Comparison of ENCODE assay signal across 29 cellular contexts in the genomic region with DNA sequence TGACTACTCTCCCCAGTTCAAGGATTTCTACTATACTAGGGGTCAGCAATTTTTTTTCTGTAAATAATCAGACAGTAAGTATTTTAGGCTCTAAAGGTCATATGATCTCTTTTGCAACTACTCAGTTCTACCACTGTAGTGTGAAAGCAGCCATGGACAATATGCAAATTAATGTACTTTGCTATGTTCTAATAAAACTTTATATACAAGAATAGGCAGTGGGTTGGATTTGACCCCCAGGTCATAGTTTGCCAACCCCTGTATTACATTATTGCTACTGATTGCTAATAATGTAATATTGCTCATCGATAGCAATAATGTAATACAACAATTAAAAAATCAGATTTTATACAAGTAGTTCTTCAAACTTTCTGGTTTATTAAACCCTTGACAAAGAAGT.
"Had no signal": no experiment of that assay in that cellular context is flagged by ENCODE, and none has a peak within 500 bp of the region (broad histone marks: within the 10 kb centered on the region; RNA-seq: fewer than 3 reads in every experiment).

No MANE protein-coding gene starts in this region.

- H3K4me1 ChIP-seq: stomach, suprapubic skin, testis, thyroid gland, tibial nerve, transverse colon, upper lobe of left lung, upper lobe of right lung, uterus, vagina had no signal

- H3K27me3 Mint-ChIP-seq: stimulated activated memory B cell treated with anti-CD40 and anti-IgM and Interleukin-4, amounts not matched to agents 10 μg/mL and 1 μg/mL and 100 μg/mL, for 72 hours; stimulated activated naive CD8-positive, alpha-beta T cell treated with anti-CD3 and anti-CD28 coated beads, Interleukin-15, amount 100 ng/mL, for 72 hours; stimulated activated naive CD8-positive, alpha-beta T cell treated with anti-CD3 and anti-CD28 coated beads, Interleukin-15, Interleukin-2, amounts not matched to agents 100 ng/mL and 50 ng/mL, for 24 hours; type B pancreatic cell had no signal

- H3K9me3 ChIP-seq: stomach, suprapubic skin, testis, thoracic aorta, thyroid gland, tibial artery, tibial nerve, transverse colon, upper lobe of left lung, upper lobe of right lung, uterus, vagina had no signal

- FAIRE-seq: urothelium cell line had no signal

- H3K27ac Mint-ChIP-seq: stimulated activated effector memory CD8-positive, alpha-beta T cell treated with anti-CD3 and anti-CD28 coated beads, Interleukin-12 subunit alpha, Interleukin-12 subunit beta, amount 100 ng/mL, for 72 hours; stimulated activated memory B cell treated with anti-CD40 and anti-IgM and Interleukin-4, amounts not matched to agents 10 μg/mL and 1 μg/mL and 100 μg/mL, for 72 hours; stimulated activated naive B cell treated with anti-CD40 and anti-IgM and Interleukin-4, amounts not matched to agents 10 μg/mL and 1 μg/mL and 100 μg/mL, for 72 hours; stimulated activated naive CD8-positive, alpha-beta T cell treated with anti-CD3 and anti-CD28 coated beads, Interleukin-15, Interleukin-2, amounts not matched to agents 100 ng/mL and 50 ng/mL, for 24 hours; type B pancreatic cell had no signal

- H3K36me3 ChIP-seq: thoracic aorta, thyroid gland, tibial artery, transverse colon, upper lobe of left lung, uterus had no signal

- ATAC-seq: stimulated activated effector memory CD8-positive, alpha-beta T cell treated with anti-CD3 and anti-CD28 coated beads, Interleukin-12 subunit alpha, Interleukin-12 subunit beta, amount 100 ng/mL, for 72 hours; stimulated activated memory B cell treated with anti-CD40 and anti-IgM and Interleukin-4, amounts not matched to agents 10 μg/mL and 1 μg/mL and 100 μg/mL, for 72 hours; stimulated activated naive B cell treated with anti-CD40 and anti-IgM and Interleukin-4, amounts not matched to agents 10 μg/mL and 1 μg/mL and 100 μg/mL, for 72 hours; stimulated activated naive CD8-positive, alpha-beta T cell treated with anti-CD3 and anti-CD28 coated beads, Interleukin-15, amount 100 ng/mL, for 72 hours; stimulated activated naive CD8-positive, alpha-beta T cell treated with anti-CD3 and anti-CD28 coated beads, Interleukin-15, Interleukin-2, amounts not matched to agents 100 U/mL and 50 U/mL, for 24 hours; upper lobe of right lung had no signal

- H3K4me1 Mint-ChIP-seq: stimulated activated effector memory CD8-positive, alpha-beta T cell treated with anti-CD3 and anti-CD28 coated beads, Interleukin-12 subunit alpha, Interleukin-12 subunit beta, amount 100 ng/mL, for 72 hours had no signal

- H3K27me3 ChIP-seq: suprapubic skin, testis, thyroid gland, tibial artery, tibial nerve, transverse colon, upper lobe of left lung, upper lobe of right lung, uterus, vagina had no signal

- H3K9me3 Mint-ChIP-seq: stimulated activated effector memory CD8-positive, alpha-beta T cell treated with anti-CD3 and anti-CD28 coated beads, Interleukin-12 subunit alpha, Interleukin-12 subunit beta, amount 100 ng/mL, for 72 hours; stimulated activated memory B cell treated with anti-CD40 and anti-IgM and Interleukin-4, amounts not matched to agents 10 μg/mL and 1 μg/mL and 100 μg/mL, for 72 hours; stimulated activated naive B cell treated with anti-CD40 and anti-IgM and Interleukin-4, amounts not matched to agents 10 μg/mL and 1 μg/mL and 100 μg/mL, for 72 hours; stimulated activated naive CD8-positive, alpha-beta T cell treated with anti-CD3 and anti-CD28 coated beads, Interleukin-15, amount 100 ng/mL, for 72 hours; stimulated activated naive CD8-positive, alpha-beta T cell treated with anti-CD3 and anti-CD28 coated beads, Interleukin-15, Interleukin-2, amounts not matched to agents 100 ng/mL and 50 ng/mL, for 24 hours; type B pancreatic cell had no signal

- H3K27ac ChIP-seq: stomach, suprapubic skin, testis, thoracic aorta, thyroid gland, tibial artery, tibial nerve, transverse colon, upper lobe of left lung, upper lobe of right lung, uterus, vagina had no signal

- DNase-seq: stimulated activated CD4-positive, alpha-beta T cell treated with anti-CD3 and anti-CD28 coated beads, Interleukin-2, amount 100 ng/mL, for 48 hours; stimulated activated CD4-positive, alpha-beta T cell treated with anti-CD3 and anti-CD28 coated beads, Interleukin-4, amount 100 ng/mL, for 1 hour; stimulated activated CD4-positive, alpha-beta T cell treated with anti-CD3 and anti-CD28 coated beads, Interleukin-4, amount 100 ng/mL, for 24 hours; stimulated activated CD4-positive, alpha-beta T cell treated with anti-CD3 and anti-CD28 coated beads, Interleukin-4, amount 100 ng/mL, for 4 hours; stimulated activated CD8-positive, alpha-beta memory T cell treated with anti-CD3 and anti-CD28 coated beads, Interleukin-4, amount 100 ng/mL, for 48 hours; stimulated activated naive B cell treated with anti-CD40 and anti-IgM and Interleukin-4, amounts not matched to agents 10 μg/mL and 1 μg/mL and 100 μg/mL, for 72 hours; stimulated activated naive CD4-positive, alpha-beta T cell; stimulated activated naive CD4-positive, alpha-beta T cell treated with Interleukin-2 at 50 U/mL for 16 hours; stimulated activated naive CD8-positive, alpha-beta T cell treated with anti-CD3 and anti-CD28 coated beads, Interleukin-15, amount 100 ng/mL, for 72 hours; stimulated activated naive CD8-positive, alpha-beta T cell treated with anti-CD3 and anti-CD28 coated beads, Interleukin-15, Interleukin-2, amounts not matched to agents 100 U/mL and 50 U/mL, for 24 hours; stomach; substantia nigra; testis; thyroid gland; tibial artery; transverse colon; trophoblast cell; upper lobe of left lung; upper lobe of right lung; uterus had no signal

- H3K4me3 Mint-ChIP-seq: stimulated activated effector memory CD8-positive, alpha-beta T cell treated with anti-CD3 and anti-CD28 coated beads, Interleukin-12 subunit alpha, Interleukin-12 subunit beta, amount 100 ng/mL, for 72 hours; stimulated activated memory B cell treated with anti-CD40 and anti-IgM and Interleukin-4, amounts not matched to agents 10 μg/mL and 1 μg/mL and 100 μg/mL, for 72 hours; stimulated activated naive B cell treated with anti-CD40 and anti-IgM and Interleukin-4, amounts not matched to agents 10 μg/mL and 1 μg/mL and 100 μg/mL, for 72 hours; stimulated activated naive CD8-positive, alpha-beta T cell treated with anti-CD3 and anti-CD28 coated beads, Interleukin-15, amount 100 ng/mL, for 72 hours; stimulated activated naive CD8-positive, alpha-beta T cell treated with anti-CD3 and anti-CD28 coated beads, Interleukin-15, Interleukin-2, amounts not matched to agents 100 ng/mL and 50 ng/mL, for 24 hours; type B pancreatic cell had no signal

- H3K4me3 ChIP-seq: stomach, suprapubic skin, testis, thoracic aorta, thyroid gland, tibial artery, tibial nerve, transverse colon, upper lobe of left lung, upper lobe of right lung, uterus, vagina had no signal
